11 cellular contexts compared by ENCODE assay signal in the genomic region with DNA sequence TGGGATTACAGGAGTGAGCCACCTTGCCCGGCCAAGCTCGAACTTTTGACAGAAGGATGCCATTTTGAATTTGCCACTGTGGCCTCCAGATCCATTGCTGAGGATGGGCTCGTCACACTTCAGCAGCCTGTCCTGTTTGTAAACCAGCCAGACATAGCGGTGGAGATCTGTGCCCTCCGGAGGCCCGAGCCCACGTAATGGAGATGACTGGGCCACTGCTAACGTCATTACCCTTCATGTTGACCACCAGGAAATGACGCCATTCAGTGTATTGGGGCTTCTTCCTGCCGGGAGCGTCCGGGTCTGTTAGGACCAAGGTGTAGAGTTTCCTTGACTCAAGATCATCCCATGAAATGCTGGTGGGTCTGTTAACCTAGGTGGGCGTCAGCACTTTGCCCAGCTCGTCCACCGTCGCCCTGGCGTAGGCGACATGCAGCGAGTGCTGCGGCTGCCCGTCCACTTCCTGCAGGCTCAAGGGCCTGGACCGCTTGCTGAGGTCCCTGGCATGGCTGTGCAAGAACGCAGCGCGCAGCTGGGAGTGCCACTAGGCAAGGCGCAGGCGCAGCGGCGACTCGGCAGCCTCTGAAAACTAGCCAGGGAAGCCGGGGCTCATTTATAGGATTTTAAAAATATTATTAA. TPM values are rescaled to one million over a fixed set of nuclear protein-coding genes. Genes with fewer than 3 reads are reported as not detected.
DNase-seq lines count a peak whose midpoint lies in the region; ATAC-seq and TF ChIP-seq lines count a peak whose summit lies in the region.
"Had no signal": no experiment of that assay in that cellular context is flagged by ENCODE, and none has a peak within 500 bp of the region (broad histone marks: within the 10 kb centered on the region; RNA-seq: fewer than 3 reads in every experiment).

No MANE protein-coding gene starts in this region.

- H3K27ac Mint-ChIP-seq in activated naive CD8-positive, alpha-beta T cell treated with anti-CD3 and anti-CD28 coated beads, Interleukin-2, amount 10 ng/mL, durations not matched to agents 7 days and 5 days, result peak overlapping the region; percentile 78

- H3K4me3 Mint-ChIP-seq in activated naive CD8-positive, alpha-beta T cell treated with anti-CD3 and anti-CD28 coated beads, Interleukin-2, amount 10 ng/mL, durations not matched to agents 7 days and 5 days, result peak overlapping the region; percentile 74

- peak overlapping the region; percentile 98 for H3K27ac ChIP-seq in DOHH2 (ENCODE audit: low read depth, low read length)
- H3K27ac ChIP-seq in Peyer's patch, result peak overlapping the region; percentile 71 to 80 (median 76)
- peak overlapping the region; percentile 97 for H3K27ac ChIP-seq in neutrophil
- H3K27ac ChIP-seq in tibial artery, result no peak overlapping the region
- peak overlapping the region in 1 of 2 donors; percentile 21 for H3K27ac ChIP-seq in breast epithelium

- intact Hi-C loops in tibial artery (cut with DNase I; ENCODE audit: low total_unique reads), result no loop called here
- intact Hi-C loops in breast epithelium (cut with DNase I; ENCODE audit: low total_unique reads), result no loop called here

- DNase-seq in Peyer's patch, result peak in 2 of 3 donors; percentile 56 to 81
- no peak for DNase-seq in activated naive CD8-positive, alpha-beta T cell treated with anti-CD3 and anti-CD28 coated beads, Interleukin-2, amount 10 ng/mL, durations not matched to agents 7 days and 5 days
- no peak for DNase-seq in NCI-H2081 treated with DMSO at 0.1 percent for 48 hours (lab: John Stamatoyannopoulos, UW)
- no peak for DNase-seq in tibial artery
- no peak for DNase-seq in breast epithelium (ENCODE audit: low spot score in 2 of 2)
- DNase-seq: hypothalamus, NCI-H2227 treated with DMSO at 0.1 percent for 48 hours, trophoblast cell had no signal

- H3K4me2 ChIP-seq in DOHH2 (ENCODE audit: low read length), result peak overlapping the region; percentile 69

- H3K4me1 ChIP-seq in DOHH2 (ENCODE audit: control insufficient read depth, low read length) (peaks cover 99% of the 10 kb centered on the region), Peyer's patch (peaks cover 0 to 13% (median 0%) of the 10 kb centered on the region in 4 donors), neutrophil (ENCODE audit: control insufficient read depth in 1 of 2, insufficient read depth in 1 of 2, low read depth in 1 of 2, low read length in 1 of 2) (peaks cover 99% of the 10 kb centered on the region in 2 experiments), tibial artery (peaks cover 0 to 4% (median 0%) of the 10 kb centered on the region in 4 donors), breast epithelium (no peaks in the 10 kb centered on the region)

- H3K27me3 Mint-ChIP-seq in activated naive CD8-positive, alpha-beta T cell treated with anti-CD3 and anti-CD28 coated beads, Interleukin-2, amount 10 ng/mL, durations not matched to agents 7 days and 5 days, result no peaks in the 10 kb centered on the region

- H3K36me3 Mint-ChIP-seq in activated naive CD8-positive, alpha-beta T cell treated with anti-CD3 and anti-CD28 coated beads, Interleukin-2, amount 10 ng/mL, durations not matched to agents 7 days and 5 days, result peaks cover 37% of the 10 kb centered on the region

- H3K36me3 ChIP-seq in DOHH2 (ENCODE audit: control insufficient read depth, low read length) (peaks cover 74% of the 10 kb centered on the region), Peyer's patch (no peaks in the 10 kb centered on the region), neutrophil (peaks cover 9% of the 10 kb centered on the region), tibial artery (no peaks in the 10 kb centered on the region), breast epithelium (no peaks in the 10 kb centered on the region)

- no peak for ATAC-seq in activated naive CD8-positive, alpha-beta T cell treated with anti-CD3 and anti-CD28 coated beads, Interleukin-2, amount 10 ng/mL, durations not matched to agents 7 days and 5 days (ENCODE audit: low read depth)
- no peak for ATAC-seq in HG02610 (IDR thresholded peaks at IDR 0.05; ENCODE audit: unreplicated experiment)

- H3K79me2 ChIP-seq in DOHH2 (ENCODE audit: control insufficient read depth, low read length), result peaks cover 93% of the 10 kb centered on the region

- no peaks in the 10 kb centered on the region for H3K9me3 ChIP-seq in DOHH2 (ENCODE audit: control insufficient read depth, insufficient read depth, low read length)
- H3K9me3 ChIP-seq in Peyer's patch, result no peaks in the 10 kb centered on the region
- no peaks in the 10 kb centered on the region for H3K9me3 ChIP-seq in neutrophil
- H3K9me3 ChIP-seq in tibial artery, result no peaks in the 10 kb centered on the region
- no peaks in the 10 kb centered on the region for H3K9me3 ChIP-seq in breast epithelium

- POLR2A ChIA-PET in activated naive CD8-positive, alpha-beta T cell treated with anti-CD3 and anti-CD28 coated beads, Interleukin-2, amount 10 ng/mL, durations not matched to agents 7 days and 5 days (lab: Charles Lee), result interaction anchor here (0.7 to 9.1 kb wide), 16 partner anchors 10 to 484 kb away, joined by 3 to 116 read pairs (median 8); a partner anchor contains a TSS

- peak in 1 of 2 donors; percentile 12 for TF ChIP-seq POLR2A in Peyer's patch (IDR thresholded peaks at IDR 0.05)
- TF ChIP-seq POLR2A in breast epithelium (IDR thresholded peaks at IDR 0.05), result no peak

- H3K4me1 Mint-ChIP-seq in activated naive CD8-positive, alpha-beta T cell treated with anti-CD3 and anti-CD28 coated beads, Interleukin-2, amount 10 ng/mL, durations not matched to agents 7 days and 5 days, result peaks cover 80% of the 10 kb centered on the region

- H3F3A ChIP-seq in DOHH2 (ENCODE audit: control insufficient read depth, insufficient read depth), result peaks cover 92% of the 10 kb centered on the region

- H3K27me3 ChIP-seq in DOHH2 (ENCODE audit: control insufficient read depth, low read length) (no peaks in the 10 kb centered on the region), Peyer's patch (no peaks in the 10 kb centered on the region), neutrophil (no peaks in the 10 kb centered on the region), tibial artery (no peaks in the 10 kb centered on the region), breast epithelium (no peaks in the 10 kb centered on the region)

- H3K4me3 ChIP-seq in DOHH2 (ENCODE audit: low read length) (peak overlapping the region; percentile 62), Peyer's patch (peak overlapping the region in 2 of 4 donors; percentile 9 to 13), neutrophil (ENCODE audit: low read depth in 1 of 2, low read length in 1 of 2) (peak overlapping the region; percentile 18 to 45), tibial artery (no peak overlapping the region), breast epithelium (no peak overlapping the region)

- TF ChIP-seq CTCF in DOHH2 (IDR thresholded peaks at IDR 0.05; ENCODE audit: low read depth, low read length, poor library complexity, severe bottlenecking) (no peak), Peyer's patch (IDR thresholded peaks at IDR 0.05) (no peak), neutrophil (IDR thresholded peaks at IDR 0.05) (no peak), tibial artery (IDR thresholded peaks at IDR 0.05) (no peak), breast epithelium (IDR thresholded peaks at IDR 0.05) (no peak)

- no peaks in the 10 kb centered on the region for H3K9me2 ChIP-seq in DOHH2 (replicated peaks; ENCODE audit: control insufficient read depth, low read length)

- no peaks in the 10 kb centered on the region for H3K9me3 Mint-ChIP-seq in activated naive CD8-positive, alpha-beta T cell treated with anti-CD3 and anti-CD28 coated beads, Interleukin-2, amount 10 ng/mL, durations not matched to agents 7 days and 5 days

- H4K20me1 ChIP-seq in DOHH2 (ENCODE audit: control insufficient read depth, insufficient read depth, low read depth, low read length), result no peaks in the 10 kb centered on the region

RNA-seq across cellular contexts. Expression of a gene that starts 40.8 kb away (rescaled TPM):
- total RNA-seq in Peyer's patch, result 100 to 1,000 TPM in 1 of 4 donors, 10 to 100 TPM in 3; 13.3 to 127 (median 22.1) TPM
- total RNA-seq in activated naive CD8-positive, alpha-beta T cell treated with anti-CD3 and anti-CD28 coated beads, Interleukin-2, amount 10 ng/mL, durations not matched to agents 7 days and 5 days, result 100 to 1,000 TPM; 828 to 854 TPM
- 10 to 100 TPM; 22.0 to 36.0 (median 35.7) TPM for total RNA-seq in breast epithelium

Comparison
In these comparisons a context has a peak if more than half of its experiments do, and no peak if none do; other contexts are left out.
1. H3K27ac ChIP-seq: peak in DOHH2 (single experiment), Peyer's patch (4 of 4) and neutrophil (single experiment); none in tibial artery (0 of 2).
2. H3K4me3 ChIP-seq: peak in DOHH2 (single experiment) and neutrophil (2 of 2); none in tibial artery (0 of 2) and breast epithelium (0 of 3).
3. DNase-seq: peak in Peyer's patch (2 of 3); none in activated naive CD8-positive, alpha-beta T cell treated with anti-CD3 and anti-CD28 coated beads, Interleukin-2, amount 10 ng/mL, durations not matched to agents 7 days and 5 days (single experiment), NCI-H2081 treated with DMSO at 0.1 percent for 48 hours (single experiment), tibial artery (0 of 2) and breast epithelium (0 of 2).
4. RNA of a gene that starts 40.8 kb away (total RNA-seq): 828 to 854 TPM in activated naive CD8-positive, alpha-beta T cell treated with anti-CD3 and anti-CD28 coated beads, Interleukin-2, amount 10 ng/mL, durations not matched to agents 7 days and 5 days; 22.0 to 36.0 TPM in breast epithelium and 13.3 to 127 TPM in Peyer's patch; every median in the first group is over 4 times any median in the second.